ENCODE assay signal across 22 cellular contexts in genomic region chr7:45229130-45229920, GRCh38.
"Had no signal": no experiment of that assay in that cellular context is flagged by ENCODE, and none has a peak within 500 bp of the region (broad histone marks: within the 10 kb centered on the region; RNA-seq: fewer than 3 reads in every experiment).

No MANE protein-coding gene starts in this region.

- ATAC-seq: effector memory CD8-positive, alpha-beta T cell; foreskin keratinocyte; left ventricle myocardium superior; natural killer cell; pancreas; stimulated activated memory B cell treated with anti-CD40 and anti-IgM and Interleukin-4, amounts not matched to agents 10 μg/mL and 1 μg/mL and 100 μg/mL, for 72 hours had no signal

- H3K4me3 Mint-ChIP-seq: activated CD4-positive, alpha-beta memory T cell treated with anti-CD3 and anti-CD28 coated beads, Interleukin-2, amount 10 ng/mL, durations not matched to agents 7 days and 5 days; activated naive CD8-positive, alpha-beta T cell treated with anti-CD3 and anti-CD28 coated beads, Interleukin-2, amount 10 ng/mL, durations not matched to agents 7 days and 5 days; activated T-cell treated with anti-CD3 and anti-CD28 coated beads, Interleukin-2, amount 50 U/mL, for 24 hours; effector memory CD8-positive, alpha-beta T cell; natural killer cell; stimulated activated memory B cell treated with anti-CD40 and anti-IgM and Interleukin-4, amounts not matched to agents 10 μg/mL and 1 μg/mL and 100 μg/mL, for 72 hours; type B pancreatic cell had no signal

- H3K4me1 ChIP-seq: foreskin keratinocyte, pancreas, sigmoid colon, testis had no signal

- H3K4me1 Mint-ChIP-seq: natural killer cell; stimulated activated memory B cell treated with anti-CD40 and anti-IgM and Interleukin-4, amounts not matched to agents 10 μg/mL and 1 μg/mL and 100 μg/mL, for 72 hours had no signal

- H3K27me3 ChIP-seq: testis had no signal

- H3K27ac ChIP-seq: cardiac muscle cell, foreskin keratinocyte, neutrophil, pancreas, sigmoid colon, testis had no signal

- H3K9me3 ChIP-seq: neutrophil, pancreas, sigmoid colon, testis had no signal

- H3K27ac Mint-ChIP-seq: activated CD4-positive, alpha-beta memory T cell treated with anti-CD3 and anti-CD28 coated beads, Interleukin-2, amount 10 ng/mL, durations not matched to agents 7 days and 5 days; activated naive CD8-positive, alpha-beta T cell treated with anti-CD3 and anti-CD28 coated beads, Interleukin-2, amount 10 ng/mL, durations not matched to agents 7 days and 5 days; activated T-cell treated with anti-CD3 and anti-CD28 coated beads, Interleukin-2, amount 50 U/mL, for 24 hours; activated T-helper 2 cell treated with anti-CD3 and anti-CD28 coated beads, Interferon-gamma antibody, Interleukin-2, Interleukin-4, amounts not matched to agents 10 μg/mL and 5 μg/mL and 100 μg/mL, durations not matched to agents 14 hours and 24 hours and 36 hours; effector memory CD8-positive, alpha-beta T cell; natural killer cell; stimulated activated memory B cell treated with anti-CD40 and anti-IgM and Interleukin-4, amounts not matched to agents 10 μg/mL and 1 μg/mL and 100 μg/mL, for 72 hours; type B pancreatic cell had no signal

- DNase-seq: activated CD4-positive, alpha-beta memory T cell treated with anti-CD3 and anti-CD28 coated beads, Interleukin-2, amount 10 ng/mL, durations not matched to agents 7 days and 5 days; activated CD4-positive, alpha-beta T cell treated with anti-CD3 and anti-CD28 coated beads for 48 hours; activated CD4-positive, CD25-positive, alpha-beta regulatory T cell; activated naive CD4-positive, alpha-beta T cell treated with Interleukin-2 at 50 U/mL for 16 hours; activated naive CD8-positive, alpha-beta T cell treated with anti-CD3 and anti-CD28 coated beads, Interleukin-2, amount 10 ng/mL, durations not matched to agents 7 days and 5 days; activated T-cell treated with anti-CD3 and anti-CD28 coated beads, Interleukin-2, amount 50 U/mL, for 24 hours; amygdala; effector memory CD8-positive, alpha-beta T cell; foreskin keratinocyte; kidney; left ventricle myocardium superior; natural killer cell; pancreas; sigmoid colon; stimulated activated CD4-positive, alpha-beta T cell treated with anti-CD3 and anti-CD28 coated beads, Interleukin-4, amount 100 ng/mL, for 4 hours; T-helper 2 cell; testis had no signal

- H3K36me3 Mint-ChIP-seq: activated naive CD8-positive, alpha-beta T cell treated with anti-CD3 and anti-CD28 coated beads, Interleukin-2, amount 10 ng/mL, durations not matched to agents 7 days and 5 days; natural killer cell; stimulated activated memory B cell treated with anti-CD40 and anti-IgM and Interleukin-4, amounts not matched to agents 10 μg/mL and 1 μg/mL and 100 μg/mL, for 72 hours; type B pancreatic cell had no signal

- H3K36me3 ChIP-seq: cardiac muscle cell, neutrophil, pancreas, sigmoid colon had no signal

- H3K4me3 ChIP-seq: cardiac muscle cell, pancreas, sigmoid colon, testis had no signal

- H3K9me3 Mint-ChIP-seq: activated CD4-positive, alpha-beta memory T cell treated with anti-CD3 and anti-CD28 coated beads, Interleukin-2, amount 10 ng/mL, durations not matched to agents 7 days and 5 days; activated naive CD8-positive, alpha-beta T cell treated with anti-CD3 and anti-CD28 coated beads, Interleukin-2, amount 10 ng/mL, durations not matched to agents 7 days and 5 days; activated T-cell treated with anti-CD3 and anti-CD28 coated beads, Interleukin-2, amount 50 U/mL, for 24 hours; activated T-helper 2 cell treated with anti-CD3 and anti-CD28 coated beads, Interferon-gamma antibody, Interleukin-2, Interleukin-4, amounts not matched to agents 10 μg/mL and 5 μg/mL and 100 μg/mL, durations not matched to agents 14 hours and 24 hours and 36 hours; effector memory CD8-positive, alpha-beta T cell; natural killer cell; stimulated activated memory B cell treated with anti-CD40 and anti-IgM and Interleukin-4, amounts not matched to agents 10 μg/mL and 1 μg/mL and 100 μg/mL, for 72 hours; type B pancreatic cell had no signal
